ENCODE assay signal across 8 cellular contexts in the genomic region with DNA sequence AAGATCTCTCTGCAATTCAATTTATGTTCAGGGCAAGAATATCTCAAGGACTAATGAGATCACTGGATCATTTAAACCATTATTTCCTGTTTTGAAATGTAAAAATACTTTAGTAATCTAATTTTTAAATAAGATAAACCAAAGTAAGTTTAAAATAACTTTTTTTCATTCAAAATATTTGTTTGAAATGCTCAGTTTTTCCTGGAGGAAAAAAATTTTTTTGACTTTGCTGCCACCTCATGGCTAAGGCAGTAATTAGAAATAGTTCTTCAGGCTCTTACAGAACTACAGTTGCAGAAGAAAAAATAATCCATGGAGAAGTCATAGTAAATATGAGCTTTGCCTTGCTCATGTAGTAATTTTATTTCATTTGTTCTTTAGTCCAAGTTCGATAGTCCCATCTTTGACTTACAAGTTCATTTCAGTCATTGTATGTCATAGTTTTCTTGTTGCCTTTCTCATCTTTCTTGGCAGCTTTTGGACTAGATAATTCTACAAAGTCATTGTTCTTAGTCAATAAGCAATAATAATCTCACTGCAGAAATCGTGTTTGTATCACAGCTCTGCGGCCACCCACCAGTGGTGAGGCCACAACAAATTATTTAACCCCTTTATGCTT.
A peak's percentile ranks its signal among the peaks of the same experiment; 100 is the strongest.
DNase-seq lines count a peak whose midpoint lies in the region; ATAC-seq and TF ChIP-seq lines count a peak whose summit lies in the region.

No MANE protein-coding gene starts in this region.

- TF ChIP-seq CTCF in fibroblast of mammary gland (conservative IDR thresholded peaks at IDR 0.05; ENCODE audit: control insufficient read depth, insufficient read depth, low read depth, low read length) (peak; percentile 49), spleen (IDR thresholded peaks at IDR 0.05 in 8 of 11, conservative IDR thresholded peaks at IDR 0.05 in 3 of 11) (peak in 7 of 11 experiments; percentile 39 to 60 (median 55))

- H3K4me3 ChIP-seq in fibroblast of mammary gland (ENCODE audit: control insufficient read depth, low read depth, low read length) (no peak overlapping the region), spleen (no peak overlapping the region)

- no peak for TF ChIP-seq POLR2A in spleen (IDR thresholded peaks at IDR 0.05)

- H3K4me1 ChIP-seq in spleen, result peaks cover 0 to 10% (median 2%) of the 10 kb centered on the region in 6 donors

- no peaks in the 10 kb centered on the region for H3K9me3 ChIP-seq in spleen

- H3K36me3 ChIP-seq in spleen, result no peaks in the 10 kb centered on the region

- intact Hi-C loops in spleen (cut with DNase I; ENCODE audit: low total_unique reads), result loop anchor here (5.0 kb wide), 1 partner anchor 359 kb away; no protein-coding TSS in a partner anchor

- ATAC-seq in GM21529 (IDR thresholded peaks at IDR 0.05; ENCODE audit: unreplicated experiment), result peak; percentile 59
- ATAC-seq in GM21381 (IDR thresholded peaks at IDR 0.05; ENCODE audit: unreplicated experiment), result no peak
- ATAC-seq in HG03280 (IDR thresholded peaks at IDR 0.05; ENCODE audit: unreplicated experiment), result no peak

- WGBS in spleen, 5 donors, result 19 to 32% (median 24%) methylated on average over 3 of the region's 3 CpGs

- H3K27me3 ChIP-seq in spleen (replicated peaks in 1 of 7), result no peaks in the 10 kb centered on the region

- no peak overlapping the region for H3K27ac ChIP-seq in spleen

- peak; percentile 34 for DNase-seq in COR-L47 (lab: John Stamatoyannopoulos, UW)
- peak; percentile 53 for DNase-seq in RKO (ENCODE audit: low spot score)
- peak; percentile 48 for DNase-seq in fibroblast of mammary gland (ENCODE audit: low read depth)
- DNase-seq in spleen, result no peak
- no peak for DNase-seq in GM19238 (ENCODE audit: insufficient read length, low spot score)

Comparison
In these comparisons a context has a peak if more than half of its experiments do, and no peak if none do; other contexts are left out.
1. DNase-seq: peak in COR-L47 (single experiment), RKO (single experiment) and fibroblast of mammary gland (single experiment); none in spleen (single experiment) and GM19238 (single experiment).